ENCODE assay signal across 9 cellular contexts in the genomic region with DNA sequence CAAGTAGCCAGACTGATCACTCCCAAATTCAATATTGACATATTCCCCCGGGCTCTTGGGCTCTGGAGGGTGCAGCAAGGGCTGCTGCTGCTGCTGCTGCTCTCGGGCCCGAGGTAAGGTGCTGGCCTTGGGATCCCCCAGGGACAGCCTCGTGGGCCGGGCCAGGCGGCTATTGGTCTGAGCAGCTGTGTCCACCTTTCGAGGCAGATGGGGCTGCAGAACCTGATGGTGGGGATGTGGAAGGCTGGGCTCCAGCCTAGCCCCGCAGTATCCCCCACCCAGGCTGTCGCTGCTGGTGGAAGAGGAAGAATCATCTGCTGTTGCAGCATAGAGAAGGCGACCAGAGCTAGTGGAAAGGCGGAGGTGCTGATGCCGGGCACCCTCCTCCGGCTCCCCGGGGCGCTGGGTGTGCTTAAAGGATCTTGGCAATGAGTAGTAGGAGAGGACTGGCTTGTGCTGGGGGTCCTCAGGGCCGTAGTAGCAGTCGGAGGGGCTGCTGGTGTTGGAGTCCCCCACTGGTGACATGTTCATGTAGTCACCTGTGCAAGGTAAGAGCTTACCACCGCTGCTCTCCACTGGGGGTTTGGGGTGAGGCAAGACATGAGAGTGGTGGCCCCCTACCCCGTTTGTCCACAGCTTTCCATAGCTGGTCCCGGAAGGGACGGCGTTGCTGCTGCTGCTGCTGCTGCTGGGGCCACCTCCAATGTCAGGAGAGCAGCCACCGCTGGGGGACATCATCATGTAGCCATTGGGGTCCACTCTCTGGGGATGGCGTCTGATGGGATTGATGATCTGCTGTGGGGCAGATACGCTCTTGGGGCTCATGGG. TPM values are rescaled to one million over a fixed set of nuclear protein-coding genes. Genes with fewer than 3 reads are reported as not detected.
DNase-seq lines count a peak whose midpoint lies in the region; ATAC-seq, FAIRE-seq and TF ChIP-seq lines count a peak whose summit lies in the region.
"Had no signal": no experiment of that assay in that cellular context is flagged by ENCODE, and none has a peak within 500 bp of the region (broad histone marks: within the 10 kb centered on the region; RNA-seq: fewer than 3 reads in every experiment).

No MANE protein-coding gene starts in this region.

- TF ChIP-seq CTCF in OCI-LY7 (conservative IDR thresholded peaks at IDR 0.05; ENCODE audit: low read length) (no peak), fibroblast of mammary gland (conservative IDR thresholded peaks at IDR 0.05; ENCODE audit: control insufficient read depth, insufficient read depth, low read depth, low read length) (no peak), pancreas (IDR thresholded peaks at IDR 0.05) (no peak)

- 72 to 75% methylated on average over 25 of the region's 25 CpGs for WGBS in pancreas, 2 donors

- CTCF ChIA-PET in OCI-LY7 (lab: Charles Lee; ENCODE audit: unreplicated experiment) = interaction anchor here (1.0 kb wide), 1 partner anchor 179 kb away, joined by 3 read pairs; no protein-coding TSS in a partner anchor

- H3K79me2 ChIP-seq in OCI-LY7 (ENCODE audit: insufficient read depth, low read depth, low read length) = peaks cover 67% of the 10 kb centered on the region

- H3K27ac ChIP-seq in BLaER1 (peak overlapping the region; percentile 71), OCI-LY7 (ENCODE audit: low read depth, low read length, poor library complexity, severe bottlenecking) (no peak overlapping the region), pancreas (peak overlapping the region in 2 of 4 donors; percentile 40 to 96)

- H3K4me1 ChIP-seq in BLaER1 = peaks cover 73% of the 10 kb centered on the region
- H3K4me1 ChIP-seq in OCI-LY7 (ENCODE audit: insufficient read depth, low read length, poor library complexity, severe bottlenecking) = peaks cover 50% of the 10 kb centered on the region
- H3K4me1 ChIP-seq in pancreas = peaks cover 19 to 29% (median 26%) of the 10 kb centered on the region in 3 donors

- no TSS peak for BruUV-seq in OCI-LY7 (replicated peaks; lab: Mats Ljungman, UMichigan)

- H2AFZ ChIP-seq in OCI-LY7 (ENCODE audit: low read length) = no peak overlapping the region

- H3K9me2 ChIP-seq in OCI-LY7 (ENCODE audit: insufficient read depth, low read length) = no peaks in the 10 kb centered on the region

- peak overlapping the region; percentile 58; the same call in 1 of the 2 replicates for H3K9ac ChIP-seq in BLaER1

- intact Hi-C loops in OCI-LY7 (cut with micrococcal nuclease; ENCODE audit: unreplicated experiment) = loop anchor here (5.0 to 10.0 kb wide), 3 partner anchors 104 to 1521 kb away; no protein-coding TSS in a partner anchor
- intact Hi-C loops in pancreas (cut with DNase I) = loop anchor here in 1 of 3 donors (5.0 kb wide), 1 partner anchor 569 kb away; no protein-coding TSS in a partner anchor

- H3K27me3 ChIP-seq in BLaER1 (no peaks in the 10 kb centered on the region), pancreas (no peaks in the 10 kb centered on the region)

- H3K4me2 ChIP-seq in BLaER1 = peak overlapping the region; percentile 94
- H3K4me2 ChIP-seq in OCI-LY7 (ENCODE audit: low read length) = peak overlapping the region; percentile 95

- H3K36me3 ChIP-seq in BLaER1 = peaks cover 18% of the 10 kb centered on the region; the same call in 1 of the 2 replicates
- H3K36me3 ChIP-seq in OCI-LY7 (ENCODE audit: insufficient read depth, low read length) = peaks cover 49% of the 10 kb centered on the region
- H3K36me3 ChIP-seq in pancreas = no peaks in the 10 kb centered on the region

- POLR2A ChIA-PET in OCI-LY7 (lab: Charles Lee) = interaction anchor here (0.7 to 10.5 kb wide), 4 partner anchors 9 to 196 kb away, joined by 3 to 122 read pairs (median 4); no protein-coding TSS in a partner anchor

- H3K4me3 ChIP-seq in BLaER1 = peak overlapping the region; percentile 48
- H3K4me3 ChIP-seq in OCI-LY7 (ENCODE audit: low read depth, low read length, poor library complexity, severe bottlenecking) = peak overlapping the region; percentile 73
- H3K4me3 ChIP-seq in fibroblast of mammary gland (ENCODE audit: control insufficient read depth, low read depth, low read length) = peak overlapping the region; percentile 76
- H3K4me3 ChIP-seq in pancreas = peak overlapping the region in 2 of 4 donors; percentile 22 to 25

- no peaks in the 10 kb centered on the region for H3K9me3 ChIP-seq in BLaER1
- no peaks in the 10 kb centered on the region for H3K9me3 ChIP-seq in OCI-LY7 (ENCODE audit: low read length)
- H3K9me3 ChIP-seq in pancreas = no peaks in the 10 kb centered on the region

- FAIRE-seq in pancreas (lab: Jason Lieb, UNC) = no peak
- FAIRE-seq: H54 had no signal

- H4K20me1 ChIP-seq in BLaER1 (peaks cover 30% of the 10 kb centered on the region), OCI-LY7 (ENCODE audit: insufficient read depth, low read length) (peaks cover 5% of the 10 kb centered on the region)

- no peak for ATAC-seq in pancreas

- DNase-seq in OCI-LY7 (ENCODE audit: low spot score) (no peak), fibroblast of mammary gland (ENCODE audit: low read depth) (no peak), pancreas (peak in 4 of 6 donors; percentile 10 to 76 (median 42)), NCI-H146 (lab: John Stamatoyannopoulos, UW) (no peak), cerebellar nuclear complex (lab: John Stamatoyannopoulos, UW) (no peak), NAMALWA (ENCODE audit: low spot score) (no peak)
- DNase-seq in activated CD4-positive, CD25-positive, alpha-beta regulatory T cell treated with anti-CD3 and anti-CD28 coated beads, Interleukin-2, amount 50 U/mL, for 72 hours = no peak

RNA-seq across cellular contexts. Expression of a gene that starts 3.4 kb away (rescaled TPM):
- 15.9 and 18.1 TPM in 2 replicates for total RNA-seq in OCI-LY7 (2014; rRNA removed; shearing (Covaris generic))
- 23.5 and 23.6 TPM in 2 replicates for total RNA-seq in OCI-LY7 (2022)
- total RNA-seq in pancreas = 10 to 100 TPM in 1 of 6 donors, 1 to 10 TPM in 5; 4.4 to 12.7 (median 5.9) TPM
- 1 to 10 TPM; 3.2 to 4.0 TPM for polyA plus RNA-seq in pancreas

RNA-seq across cellular contexts. Expression of a gene that starts 39.6 kb away (rescaled TPM):
- 30.4 and 40.8 TPM in 2 replicates for total RNA-seq in OCI-LY7 (2014; rRNA removed; shearing (Covaris generic))
- total RNA-seq in OCI-LY7 (2022) = 80.3 and 87.8 TPM in 2 replicates
- 10 to 100 TPM; 18.2 to 28.9 (median 22.9) TPM for total RNA-seq in pancreas
- 1 to 10 TPM; 3.5 to 4.0 TPM for polyA plus RNA-seq in pancreas

Comparison
In these comparisons a context has a peak if more than half of its experiments do, and no peak if none do; other contexts are left out.
1. DNase-seq: peak in pancreas (4 of 6); none in OCI-LY7 (single experiment), fibroblast of mammary gland (single experiment), activated CD4-positive, CD25-positive, alpha-beta regulatory T cell treated with anti-CD3 and anti-CD28 coated beads, Interleukin-2, amount 50 U/mL, for 72 hours (single experiment), NCI-H146 (single experiment), cerebellar nuclear complex (0 of 2) and NAMALWA (single experiment).